ENCODE assay signal across 15 cellular contexts in genomic region chr12:13594731-13595514, GRCh38.
DNase-seq lines count a peak whose midpoint lies in the region; ATAC-seq, FAIRE-seq and TF ChIP-seq lines count a peak whose summit lies in the region.
"Had no signal": no experiment of that assay in that cellular context is flagged by ENCODE, and none has a peak within 500 bp of the region (broad histone marks: within the 10 kb centered on the region; RNA-seq: fewer than 3 reads in every experiment).

No MANE protein-coding gene starts in this region.

- no peaks in the 10 kb centered on the region for H3K23me2 ChIP-seq in H1 (ENCODE audit: low read depth, low read length)

- TF ChIP-seq CTCF in right lobe of liver (IDR thresholded peaks at IDR 0.05) (no peak), HepG2 (CRISPR knock-in tag; IDR thresholded peaks at IDR 0.05) (no peak), H1 (IDR thresholded peaks at IDR 0.05; ENCODE audit: control extremely low read depth in 1 of 3, insufficient read depth in 1 of 3, low read depth in 1 of 3, low read length in 3 of 3) (no peak)

- no peaks in the 10 kb centered on the region for H3K36me3 Mint-ChIP-seq in CD8-positive, alpha-beta memory T cell

- H3K4me3 Mint-ChIP-seq in CD8-positive, alpha-beta memory T cell, result no peak overlapping the region

- H3K9ac ChIP-seq in HepG2 (ENCODE audit: insufficient read depth, low read depth, low read length) (no peak overlapping the region), H1 (replicated peaks in 1 of 4; ENCODE audit: extremely low read depth in 1 of 4, low read depth in 3 of 4, low read length in 3 of 4) (no peak overlapping the region), mesendoderm (ENCODE audit: low read length) (no peak overlapping the region)

- TF ChIP-seq POLR2A in right lobe of liver (IDR thresholded peaks at IDR 0.05) (no peak), HepG2 (IDR thresholded peaks at IDR 0.05; ENCODE audit: insufficient read depth in 1 of 2, low read depth in 2 of 2, low read length in 2 of 2) (no peak), H1 (IDR thresholded peaks at IDR 0.05; ENCODE audit: control extremely low read depth in 1 of 2, low read depth in 2 of 2, low read length in 2 of 2) (no peak)

- H3K4me1 Mint-ChIP-seq in CD8-positive, alpha-beta memory T cell, result no peaks in the 10 kb centered on the region

- peak overlapping the region; percentile 48 for H3K4ac ChIP-seq in H1 (replicated peaks; ENCODE audit: insufficient read length, low read depth, low read length)
- H3K4ac ChIP-seq in mesendoderm (ENCODE audit: low read depth, low read length), result no peak overlapping the region

- H2BK20ac ChIP-seq in H1 (ENCODE audit: low read length), result peak overlapping the region; percentile 87; the same call in 1 of the 2 replicates

- no peak overlapping the region for H3K18ac ChIP-seq in H1 (ENCODE audit: extremely low read depth, low read length)
- peak overlapping the region; percentile 15 for H3K18ac ChIP-seq in mesendoderm (ENCODE audit: low read length)

- H3K27ac ChIP-seq in right lobe of liver (no peak overlapping the region), HepG2 (ENCODE audit: extremely low read length, insufficient read depth, low read length) (no peak overlapping the region), H1 (ENCODE audit: low read depth, low read length) (no peak overlapping the region), mesendoderm (ENCODE audit: low read depth, low read length) (no peak overlapping the region)
- no peak overlapping the region for H3K27ac ChIP-seq in CD8-positive, alpha-beta memory T cell (ENCODE audit: low read depth, low read length)
- H3K27ac ChIP-seq: 22Rv1, HL-60 had no signal

- H3K14ac ChIP-seq in H1 (ENCODE audit: insufficient read length), result no peak overlapping the region

- H3K4me2 ChIP-seq in HepG2 (ENCODE audit: low read depth, low read length) (no peak overlapping the region), H1 (ENCODE audit: insufficient read depth in 1 of 2, low read depth in 2 of 2, low read length in 2 of 2) (peak overlapping the region; percentile 23 to 49), mesendoderm (ENCODE audit: low read length) (no peak overlapping the region)

- H3K4me3 ChIP-seq in right lobe of liver (no peak overlapping the region), HepG2 (replicated peaks in 1 of 3; ENCODE audit: insufficient read depth in 1 of 3, low read depth in 2 of 3, low read length in 3 of 3) (no peak overlapping the region), H1 (ENCODE audit: extremely low read depth in 1 of 4, insufficient read depth in 2 of 4, low read depth in 3 of 4, low read length in 4 of 4) (peak overlapping the region in 1 of 4 experiments; percentile 28; a peak in 1 of 8 replicates), mesendoderm (ENCODE audit: low read length) (no peak overlapping the region)
- no peak overlapping the region for H3K4me3 ChIP-seq in CD8-positive, alpha-beta memory T cell (ENCODE audit: low read length)

- H2BK15ac ChIP-seq in H1 (ENCODE audit: low read length), result no peak overlapping the region
- H2BK15ac ChIP-seq in mesendoderm (replicated peaks; ENCODE audit: low read depth), result no peak overlapping the region

- WGBS in right lobe of liver (ENCODE audit: insufficient coverage, low coverage, low lambda C conversion rate, missing lambda C conversion rate), result 71% methylated on average over 3 of the region's 5 CpGs
- WGBS in HepG2 (ENCODE audit: low lambda C conversion rate), result 33% methylated on average over 4 of the region's 5 CpGs
- WGBS in H1 (ENCODE audit: extremely low coverage in 1 of 2, insufficient coverage in 1 of 2, insufficient read length in 1 of 2, insufficient replicate concordance in 2 of 2, low coverage in 1 of 2, low lambda C conversion rate in 2 of 2, missing lambda C conversion rate in 1 of 2), 2 experiments, result 59% methylated on average over 5 of the region's 5 CpGs; no CpG with 5 or more reads in 1 of the 2 experiments
- no CpG with 5 or more reads among the region's 5 CpGs for WGBS in mesendoderm (ENCODE audit: extremely low coverage, insufficient coverage, low lambda C conversion rate)

- intact Hi-C loops in right lobe of liver (cut with DNase I) (no loop called here), HepG2 (cut with micrococcal nuclease; ENCODE audit: unreplicated experiment) (no loop called here)

- in situ Hi-C loops in HepG2 (cut with HindIII; ENCODE audit: extremely low pct_ligation_motif_present, low pct_unique_long_range_greater_than_20kb), result no loop called here

- ATAC-seq in right lobe of liver (peak; percentile 71 to 75 (median 72)), HepG2 (no peak), GM21737 (IDR thresholded peaks at IDR 0.05; ENCODE audit: unreplicated experiment) (no peak)

- peak overlapping the region; percentile 78 for H4K91ac ChIP-seq in H1 (replicated peaks; ENCODE audit: insufficient read length, low read length)

- peak overlapping the region; percentile 82; the same call in 1 of the 2 replicates for H2BK12ac ChIP-seq in H1 (ENCODE audit: low read depth, low read length)

- FAIRE-seq in HepG2 (lab: Jason Lieb, UNC) (no peak), H1 (lab: Jason Lieb, UNC) (no peak)
- FAIRE-seq: GM12891 had no signal

- no peak overlapping the region for H3K27ac Mint-ChIP-seq in CD8-positive, alpha-beta memory T cell

- BruUV-seq in HepG2 (replicated peaks; lab: Mats Ljungman, UMichigan), result no TSS peak

- H3K9me3 ChIP-seq in right lobe of liver (no peaks in the 10 kb centered on the region), HepG2 (ENCODE audit: low read length) (no peaks in the 10 kb centered on the region), H1 (ENCODE audit: insufficient read depth in 2 of 2, low read depth in 1 of 2, low read length in 1 of 2) (no peaks in the 10 kb centered on the region)
- H3K9me3 ChIP-seq in CD8-positive, alpha-beta memory T cell (ENCODE audit: low read length), result no peaks in the 10 kb centered on the region

- H3K23ac ChIP-seq in H1 (ENCODE audit: insufficient read length) (no peak overlapping the region), mesendoderm (ENCODE audit: low read length) (no peak overlapping the region)

- H4K20me1 ChIP-seq in HepG2 (ENCODE audit: insufficient read depth, low read length), result no peaks in the 10 kb centered on the region
- H4K20me1 ChIP-seq in H1 (replicated peaks in 1 of 2; ENCODE audit: control insufficient read depth in 1 of 2, insufficient read depth in 2 of 2, low read length in 2 of 2), result no peaks in the 10 kb centered on the region

- H3K27me3 ChIP-seq in right lobe of liver (no peaks in the 10 kb centered on the region), HepG2 (ENCODE audit: control insufficient read depth in 1 of 2, insufficient read depth in 2 of 2, low read length in 2 of 2) (no peaks in the 10 kb centered on the region), H1 (replicated peaks in 1 of 4; ENCODE audit: control insufficient read depth in 3 of 4, extremely low read depth in 1 of 4, insufficient read depth in 3 of 4, low read length in 3 of 4) (no peaks in the 10 kb centered on the region), mesendoderm (ENCODE audit: insufficient read depth, low read length, poor library complexity) (no peaks in the 10 kb centered on the region)
- no peaks in the 10 kb centered on the region for H3K27me3 ChIP-seq in CD8-positive, alpha-beta memory T cell (ENCODE audit: insufficient read depth, low read length, poor library complexity, severe bottlenecking)

- H3K56ac ChIP-seq in H1 (replicated peaks; ENCODE audit: insufficient read length, low read depth, low read length) (no peak overlapping the region), mesendoderm (ENCODE audit: low read length) (no peak overlapping the region)

- no peaks in the 10 kb centered on the region for H3K79me2 ChIP-seq in HepG2 (ENCODE audit: insufficient read depth, low read length)
- no peaks in the 10 kb centered on the region for H3K79me2 ChIP-seq in H1 (ENCODE audit: control insufficient read depth in 1 of 2, insufficient read depth in 2 of 2, low read length in 2 of 2)
- H3K79me2 ChIP-seq in mesendoderm (ENCODE audit: control insufficient read depth, insufficient read depth, low read length), result no peaks in the 10 kb centered on the region

- H2BK5ac ChIP-seq in H1 (ENCODE audit: low read depth, low read length) (peak overlapping the region; percentile 83; the same call in 1 of the 2 replicates), mesendoderm (ENCODE audit: low read length) (no peak overlapping the region)

- H4K8ac ChIP-seq in H1 (ENCODE audit: extremely low read depth, insufficient read depth, low read length), result no peak overlapping the region
- no peak overlapping the region for H4K8ac ChIP-seq in mesendoderm (ENCODE audit: low read depth, low read length)

- TF ChIP-seq RAD21 in HepG2 (CRISPR knock-in tag; IDR thresholded peaks at IDR 0.05) (no peak), H1 (IDR thresholded peaks at IDR 0.05 in 1 of 2, conservative IDR thresholded peaks at IDR 0.05 in 1 of 2; ENCODE audit: low read depth in 2 of 2, low read length in 2 of 2) (no peak)

- H3K9me3 Mint-ChIP-seq in CD8-positive, alpha-beta memory T cell, result peaks cover 0 to 8% (median 0%) of the 10 kb centered on the region in 5 donors

- TF ChIP-seq EP300 in HepG2 (IDR thresholded peaks at IDR 0.05; ENCODE audit: low read depth in 2 of 2, low read length in 2 of 2) (no peak), HepG2 (CRISPR knock-in tag; IDR thresholded peaks at IDR 0.05; ENCODE audit: borderline replicate concordance) (no peak), H1 (IDR thresholded peaks at IDR 0.05; ENCODE audit: borderline replicate concordance in 1 of 2, low read depth in 2 of 2, low read length in 2 of 2) (no peak)

- H3K79me1 ChIP-seq in H1 (ENCODE audit: low read depth, low read length) (no peaks in the 10 kb centered on the region), mesendoderm (ENCODE audit: low read length) (no peaks in the 10 kb centered on the region)

- no peaks in the 10 kb centered on the region for H3K36me3 ChIP-seq in right lobe of liver
- no peaks in the 10 kb centered on the region for H3K36me3 ChIP-seq in HepG2 (replicated peaks in 1 of 2; ENCODE audit: control insufficient read depth in 1 of 2, insufficient read depth in 2 of 2, low read length in 2 of 2)
- H3K36me3 ChIP-seq in H1 (ENCODE audit: control insufficient read depth in 2 of 4, insufficient read depth in 4 of 4, low read length in 3 of 4), result no peaks in the 10 kb centered on the region
- no peaks in the 10 kb centered on the region for H3K36me3 ChIP-seq in mesendoderm (ENCODE audit: control insufficient read depth, insufficient read depth, low read length)
- no peaks in the 10 kb centered on the region for H3K36me3 ChIP-seq in CD8-positive, alpha-beta memory T cell (ENCODE audit: insufficient read depth, low read length)

- H2AFZ ChIP-seq in HepG2 (ENCODE audit: low read length) (no peak overlapping the region), H1 (ENCODE audit: low read length) (no peak overlapping the region)

- DNase-seq in right lobe of liver (no peak), HepG2 (ENCODE audit: low spot score) (no peak), H1 (ENCODE audit: low read depth in 1 of 2, low spot score in 2 of 2) (no peak), mesendoderm (no peak), NAMALWA (ENCODE audit: low spot score) (no peak)
- no peak for DNase-seq in CD8-positive, alpha-beta memory T cell
- DNase-seq in stimulated activated CD4-positive, alpha-beta T cell treated with anti-CD3 and anti-CD28 coated beads, Interleukin-12 subunit alpha, Interleukin-12 subunit beta, amount 100 ng/mL, for 4 hours, result no peak
- DNase-seq: Calu3, DMS79, GOT3, HCEC 1CT had no signal

- no peaks in the 10 kb centered on the region for H3K27me3 Mint-ChIP-seq in CD8-positive, alpha-beta memory T cell

- CTCF ChIA-PET in HepG2 (lab: Yijun Ruan, JAX; ENCODE audit: low intra/inter-chr PET ratio, low total read pairs), result no interaction called here
- CTCF ChIA-PET in H1 (lab: Charles Lee; ENCODE audit: partially characterized antibody), result interaction anchor here (1.2 to 1.6 kb wide), 2 partner anchors 12 to 60 kb away, joined by 3 read pairs; no protein-coding TSS in a partner anchor
- CTCF ChIA-PET in CD8-positive, alpha-beta memory T cell (lab: Charles Lee), result no interaction called here

- H4K5ac ChIP-seq in H1 (ENCODE audit: insufficient read length, low read depth, low read length) (no peak overlapping the region), mesendoderm (ENCODE audit: low read length) (no peak overlapping the region)

- H2AK5ac ChIP-seq in H1 (ENCODE audit: low read depth, low read length) (no peak overlapping the region; the same call in 1 of the 2 replicates), mesendoderm (ENCODE audit: low read length) (no peak overlapping the region)

- POLR2A ChIA-PET in HepG2 (lab: Yijun Ruan, JAX), result no interaction called here
- POLR2A ChIA-PET in H1 (lab: Charles Lee; ENCODE audit: partially characterized antibody), result interaction anchor here (0.6 to 1.7 kb wide), 2 partner anchors 19 to 36 kb away, joined by 3 read pairs; no protein-coding TSS in a partner anchor
- POLR2A ChIA-PET in CD8-positive, alpha-beta memory T cell (lab: Charles Lee), result no interaction called here

- H2BK120ac ChIP-seq in H1 (replicated peaks; ENCODE audit: low read depth, low read length) (peak overlapping the region; percentile 59), mesendoderm (ENCODE audit: low read depth, low read length) (no peak overlapping the region)

- peaks cover 0 to 9% (median 4%) of the 10 kb centered on the region in 4 donors for H3K4me1 ChIP-seq in right lobe of liver
- H3K4me1 ChIP-seq in HepG2 (ENCODE audit: insufficient read depth, low read length), result peaks cover 8% of the 10 kb centered on the region; the same call in 1 of the 2 replicates
- peaks cover 4 to 14% (median 10%) of the 10 kb centered on the region in 4 experiments; a peak in 6 of 7 replicates for H3K4me1 ChIP-seq in H1 (replicated peaks in 1 of 4; ENCODE audit: control insufficient read depth in 3 of 4, insufficient read depth in 4 of 4, low read length in 3 of 4)
- H3K4me1 ChIP-seq in mesendoderm (ENCODE audit: control insufficient read depth, low read depth, low read length), result peaks cover 2% of the 10 kb centered on the region
- H3K4me1 ChIP-seq in CD8-positive, alpha-beta memory T cell (ENCODE audit: insufficient read depth, low read length), result no peaks in the 10 kb centered on the region

Comparison
In these comparisons a context has a peak if more than half of its experiments do, and no peak if none do; other contexts are left out.
1. ATAC-seq: peak in right lobe of liver (4 of 4); none in HepG2 (single experiment) and GM21737 (single experiment).
2. H3K4me2 ChIP-seq: peak in H1 (2 of 2); none in HepG2 (single experiment) and mesendoderm (single experiment).